ENCODE assay signal across 25 cellular contexts in the genomic region with DNA sequence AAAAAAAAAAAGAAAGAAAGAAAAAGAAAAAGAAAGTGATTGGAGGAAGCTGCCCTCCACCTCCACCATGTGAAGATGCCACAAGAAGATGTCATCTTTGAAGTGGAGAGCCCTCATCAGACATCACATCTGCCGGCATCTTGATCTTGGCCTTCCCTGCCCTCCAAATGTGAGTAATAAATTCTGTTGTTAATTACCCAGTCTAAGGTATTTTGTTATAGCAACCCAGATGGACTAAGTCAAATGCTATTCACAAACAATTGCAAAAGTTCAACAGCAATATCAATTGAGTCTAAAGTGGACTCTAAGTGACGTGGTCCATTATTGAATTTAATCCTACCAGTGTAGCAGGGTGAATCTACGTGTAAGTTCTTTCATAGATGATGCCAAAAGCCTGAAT.
"Had no signal": no experiment of that assay in that cellular context is flagged by ENCODE, and none has a peak within 500 bp of the region (broad histone marks: within the 10 kb centered on the region; RNA-seq: fewer than 3 reads in every experiment).

No MANE protein-coding gene starts in this region.

- H3K9me3 Mint-ChIP-seq: activated T-cell treated with anti-CD3 and anti-CD28 coated beads, Interleukin-2, amount 50 U/mL, for 24 hours; activated T-helper 17 cell treated with anti-CD3 and anti-CD28 coated beads, Interleukin-2, amount 50 U/mL, for 72 hours; immature natural killer cell; mesothelial cell of epicardium; natural killer cell treated with Interleukin-12 subunit alpha and Interleukin-12 subunit beta and Interleukin-15 and Interleukin-18, amount 100 ng/mL, for 72 hours had no signal

- DNase-seq: activated CD4-positive, alpha-beta T cell treated with anti-CD3 and anti-CD28 coated beads for 1 hour; activated CD8-positive, alpha-beta memory T cell treated with anti-CD3 and anti-CD28 coated beads for 24 hours; activated CD8-positive, alpha-beta memory T cell treated with anti-CD3 and anti-CD28 coated beads, Interleukin-2, amount 50 U/mL, for 4 hours; activated T-cell treated with anti-CD3 and anti-CD28 coated beads, Interleukin-2, amount 50 U/mL, for 24 hours; central memory CD4-positive, alpha-beta T cell; dorsolateral prefrontal cortex; foreskin keratinocyte; immature natural killer cell; kidney glomerular epithelial cell; left ventricle myocardium inferior; ovary; stimulated activated CD4-positive, alpha-beta T cell treated with anti-CD3 and anti-CD28 coated beads, Interleukin-4, amount 100 ng/mL, for 24 hours; stimulated activated naive CD4-positive, alpha-beta T cell treated with Interleukin-2 at 50 U/mL for 16 hours; T-helper 1 cell; upper lobe of left lung had no signal

- H3K4me3 Mint-ChIP-seq: activated naive CD8-positive, alpha-beta T cell; activated T-cell treated with anti-CD3 and anti-CD28 coated beads, Interleukin-2, amount 50 U/mL, for 24 hours; activated T-helper 17 cell treated with anti-CD3 and anti-CD28 coated beads, Interleukin-2, amount 50 U/mL, for 72 hours; immature natural killer cell; mesothelial cell of epicardium; natural killer cell treated with Interleukin-12 subunit alpha and Interleukin-12 subunit beta and Interleukin-15 and Interleukin-18, amount 100 ng/mL, for 72 hours had no signal

- ATAC-seq: activated T-helper 17 cell treated with anti-CD3 and anti-CD28 coated beads, Interleukin-2, amount 50 U/mL, for 72 hours; foreskin keratinocyte; natural killer cell treated with Interleukin-12 subunit alpha and Interleukin-12 subunit beta and Interleukin-15 and Interleukin-18, amount 100 ng/mL, for 72 hours had no signal

- H3K4me1 Mint-ChIP-seq: mesothelial cell of epicardium had no signal

- H3K4me3 ChIP-seq: adrenal gland, ascending aorta, dorsolateral prefrontal cortex, esophagus muscularis mucosa, hepatocyte, left ventricle myocardium inferior, ovary, prostate gland, thoracic aorta, upper lobe of left lung had no signal

- H3K36me3 Mint-ChIP-seq: activated naive CD8-positive, alpha-beta T cell; immature natural killer cell; mesothelial cell of epicardium; natural killer cell treated with Interleukin-12 subunit alpha and Interleukin-12 subunit beta and Interleukin-15 and Interleukin-18, amount 100 ng/mL, for 72 hours had no signal

- H3K27me3 Mint-ChIP-seq: activated naive CD8-positive, alpha-beta T cell; activated T-cell treated with anti-CD3 and anti-CD28 coated beads, Interleukin-2, amount 50 U/mL, for 24 hours; activated T-helper 17 cell treated with anti-CD3 and anti-CD28 coated beads, Interleukin-2, amount 50 U/mL, for 72 hours; natural killer cell treated with Interleukin-12 subunit alpha and Interleukin-12 subunit beta and Interleukin-15 and Interleukin-18, amount 100 ng/mL, for 72 hours had no signal

- H3K27ac Mint-ChIP-seq: activated naive CD8-positive, alpha-beta T cell; activated T-cell treated with anti-CD3 and anti-CD28 coated beads, Interleukin-2, amount 50 U/mL, for 24 hours; activated T-helper 17 cell treated with anti-CD3 and anti-CD28 coated beads, Interleukin-2, amount 50 U/mL, for 72 hours; immature natural killer cell; mesothelial cell of epicardium; natural killer cell treated with Interleukin-12 subunit alpha and Interleukin-12 subunit beta and Interleukin-15 and Interleukin-18, amount 100 ng/mL, for 72 hours had no signal
